Comparison of ENCODE assay signal across 29 cellular contexts in genomic region chr6:35518566-35519312, GRCh38. TPM values are rescaled to one million over a fixed set of nuclear protein-coding genes. Genes with fewer than 3 reads are reported as not detected.
"Had no signal": no experiment of that assay in that cellular context is flagged by ENCODE, and none has a peak within 500 bp of the region (broad histone marks: within the 10 kb centered on the region; RNA-seq: fewer than 3 reads in every experiment).

No MANE protein-coding gene starts in this region.

- H3K4me3 ChIP-seq: heart left ventricle, left ventricle myocardium inferior, lung, pancreas, prostate gland, sigmoid colon, spleen, stomach, suprapubic skin, thoracic aorta, tibial artery, uterus had no signal

- H3K9me3 ChIP-seq: heart left ventricle, left ventricle myocardium inferior, pancreas, prostate gland, sigmoid colon, spleen, stomach, suprapubic skin, thoracic aorta, tibial artery, uterus had no signal

- DNase-seq: heart left ventricle; hypothalamus; immature natural killer cell; kidney; left ventricle myocardium inferior; mesendoderm; naive B cell; natural killer cell; nephron progenitor cell; nucleus accumbens; pancreas; retina; right cardiac atrium; sigmoid colon; small intestine; spleen; stimulated activated CD4-positive, alpha-beta T cell treated with anti-CD3 and anti-CD28 coated beads, Interleukin-4, amount 100 ng/mL, for 4 hours; stimulated activated CD8-positive, alpha-beta memory T cell treated with anti-CD3 and anti-CD28 coated beads, Interleukin-4, amount 100 ng/mL, for 48 hours; stimulated activated naive CD4-positive, alpha-beta T cell treated with Interleukin-2 at 50 U/mL for 16 hours; stomach; tibial artery; uterus had no signal

- FAIRE-seq: islet of Langerhans, kidney, pancreas, small intestine had no signal

- H3K4me1 ChIP-seq: left ventricle myocardium inferior, pancreas, prostate gland, uterus had no signal

- H3K27ac ChIP-seq: heart left ventricle, left ventricle myocardium inferior, pancreas, prostate gland, sigmoid colon, spleen, stomach, suprapubic skin, thoracic aorta, tibial artery, uterus had no signal

- H3K27me3 ChIP-seq: pancreas, sigmoid colon, stomach, suprapubic skin, uterus had no signal

- H3K36me3 ChIP-seq: heart left ventricle, left ventricle myocardium inferior, pancreas, prostate gland, sigmoid colon, spleen, stomach, suprapubic skin, thoracic aorta, tibial artery, uterus had no signal

RNA-seq across cellular contexts. Expression of gene TULP1, which starts 6.0 kb away (rescaled TPM):
- total RNA-seq: heart left ventricle, kidney, left ventricle myocardium inferior, mononuclear cell, natural killer cell, osteoblast, pancreas, sigmoid colon, spleen, stomach, thoracic aorta had no signal
- polyA plus RNA-seq: immature natural killer cell, sigmoid colon, small intestine had no signal

RNA-seq across cellular contexts. Expression of gene TEAD3, which starts 21.9 kb away (rescaled TPM):
- total RNA-seq: mononuclear cell had no signal
- polyA plus RNA-seq: immature natural killer cell had no signal
